1 cellular context compared by ENCODE assay signal in genomic region chr20:62374431-62375152, GRCh38.
TF ChIP-seq lines count a peak whose summit lies in the region.

No MANE protein-coding gene starts in this region.

TF ChIP-seq in HEK293, 187 proteins besides CTCF, POLR2A, EP300 and RAD21 (continued from another document):
- TF ChIP-seq ZSCAN5A (tag by site-specific recombination; IDR thresholded peaks at IDR 0.05) (no peak), ZNF529 (tag by site-specific recombination; IDR thresholded peaks at IDR 0.05; ENCODE audit: insufficient replicate concordance) (no peak), ZNF654 (tag by site-specific recombination; IDR thresholded peaks at IDR 0.05; ENCODE audit: low read depth) (no peak), ZNF530 (tag by site-specific recombination; IDR thresholded peaks at IDR 0.05; ENCODE audit: low read depth) (no peak), ZIC2 (tag by site-specific recombination; IDR thresholded peaks at IDR 0.05) (0 out of 2 replicates have a peak, but pooled peaks have one; percentile 14)
